In the genomic region with DNA sequence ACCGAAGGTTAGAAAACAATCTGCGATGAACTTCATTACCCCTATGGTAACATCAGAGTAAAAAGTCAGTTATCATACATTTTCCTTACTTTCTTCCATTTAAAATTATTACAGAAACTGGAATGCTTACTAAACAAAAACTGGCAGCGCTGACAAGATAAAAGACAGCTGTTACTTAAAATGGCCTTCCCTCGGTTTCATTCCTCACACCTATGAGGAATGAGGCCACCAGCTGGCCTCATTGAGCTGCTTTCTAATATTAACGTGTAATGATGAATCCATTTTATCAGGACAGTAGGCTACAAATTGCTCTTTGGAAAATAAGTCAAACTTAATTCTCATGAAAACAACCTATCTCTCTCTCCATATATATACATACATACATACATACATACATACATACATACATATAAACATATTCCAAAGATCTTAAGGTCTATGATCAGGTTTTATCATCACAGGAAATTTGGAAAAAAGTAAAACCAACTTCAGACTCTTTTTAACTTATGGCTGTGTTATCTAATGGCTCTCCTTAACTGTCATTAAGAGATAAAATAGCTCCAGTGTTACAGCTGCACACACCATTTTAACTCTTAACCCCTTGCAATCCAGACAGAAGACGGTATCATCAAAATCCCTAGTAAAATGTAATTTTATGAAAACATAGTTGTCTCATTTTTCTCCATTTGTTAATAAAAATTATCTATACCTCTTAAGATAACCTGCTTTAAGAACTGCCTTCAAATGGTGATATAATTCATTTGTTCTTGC, we compare ENCODE assay signal across 9 cellular contexts. TPM values are rescaled to one million over a fixed set of nuclear protein-coding genes. Genes with fewer than 3 reads are reported as not detected.
A peak's percentile ranks its signal among the peaks of the same experiment; 100 is the strongest.
DNase-seq lines count a peak whose midpoint lies in the region; ATAC-seq, FAIRE-seq and TF ChIP-seq lines count a peak whose summit lies in the region.
"Had no signal": no experiment of that assay in that cellular context is flagged by ENCODE, and none has a peak within 500 bp of the region (broad histone marks: within the 10 kb centered on the region; RNA-seq: fewer than 3 reads in every experiment).

No MANE protein-coding gene starts in this region.

- H3K9me3 Mint-ChIP-seq in memory B cell = no peaks in the 10 kb centered on the region

- no peak overlapping the region for H3K27ac ChIP-seq in HUES64 (ENCODE audit: low read depth, low read length)
- H3K27ac ChIP-seq in breast epithelium = peak overlapping the region in 1 of 2 donors; percentile 34
- H3K27ac ChIP-seq in prostate gland = peak overlapping the region in 1 of 2 donors; percentile 2

- no peaks in the 10 kb centered on the region for H3K27me3 ChIP-seq in HUES64 (ENCODE audit: insufficient read depth, low read length)
- no peaks in the 10 kb centered on the region for H3K27me3 ChIP-seq in breast epithelium
- no peaks in the 10 kb centered on the region for H3K27me3 ChIP-seq in prostate gland (replicated peaks; ENCODE audit: insufficient read depth)

- H3K9me3 ChIP-seq in HUES64 (ENCODE audit: insufficient read depth, low read depth, low read length) (no peaks in the 10 kb centered on the region), breast epithelium (no peaks in the 10 kb centered on the region), prostate gland (no peaks in the 10 kb centered on the region)

- no peak overlapping the region for H3K9ac ChIP-seq in HUES64 (ENCODE audit: low read depth, low read length)

- ATAC-seq in memory B cell (ENCODE audit: low read depth) = no peak

- peaks cover 94% of the 10 kb centered on the region for H3K36me3 ChIP-seq in HUES64 (ENCODE audit: insufficient read depth, low read length)
- peaks cover 19% of the 10 kb centered on the region for H3K36me3 ChIP-seq in breast epithelium
- H3K36me3 ChIP-seq in prostate gland = peaks cover 3 to 10% of the 10 kb centered on the region in 2 donors

- TF ChIP-seq CTCF in AG10803 (conservative IDR thresholded peaks at IDR 0.05; ENCODE audit: low read length) = no peak
- TF ChIP-seq CTCF in breast epithelium (IDR thresholded peaks at IDR 0.05) = no peak
- no peak for TF ChIP-seq CTCF in D721Med (IDR thresholded peaks at IDR 0.05; ENCODE audit: insufficient read depth, missing control alignments)
- peak in 1 of 4 experiments; percentile 4 for TF ChIP-seq CTCF in prostate gland (IDR thresholded peaks at IDR 0.05)

- FAIRE-seq in D721Med (lab: Jason Lieb, UNC) = no peak

- DNase-seq in AG10803 (ENCODE audit: low read depth) (no peak), breast epithelium (ENCODE audit: low spot score in 2 of 2) (no peak), memory B cell (ENCODE audit: low spot score in 2 of 2) (no peak), D721Med (ENCODE audit: insufficient read length, low spot score) (no peak), prostate gland (ENCODE audit: low spot score) (no peak), NCI-H2107 (lab: John Stamatoyannopoulos, UW) (no peak), head of caudate nucleus (no peak)
- DNase-seq: activated CD4-positive, CD25-positive, alpha-beta regulatory T cell had no signal

- peaks cover 24% of the 10 kb centered on the region for H3K4me1 Mint-ChIP-seq in memory B cell

- peaks cover 30% of the 10 kb centered on the region for H3K36me3 Mint-ChIP-seq in memory B cell

- no peaks in the 10 kb centered on the region for H3K27me3 Mint-ChIP-seq in memory B cell

- H3K4me1 ChIP-seq in HUES64 (ENCODE audit: insufficient read depth, low read length) (peaks cover 40% of the 10 kb centered on the region), breast epithelium (peaks cover 0 to 44% of the 10 kb centered on the region in 2 donors), prostate gland (replicated peaks) (peaks cover 11% of the 10 kb centered on the region)

- no peak overlapping the region for H3K27ac Mint-ChIP-seq in memory B cell

- H3K4me3 Mint-ChIP-seq in memory B cell = peak overlapping the region; percentile 39

- intact Hi-C loops in breast epithelium (cut with DNase I; ENCODE audit: low total_unique reads) (no loop called here), prostate gland (cut with DNase I) (no loop called here), head of caudate nucleus (cut with DNase I) (no loop called here)

- H3K4me3 ChIP-seq in AG10803 (ENCODE audit: low read length) (peak overlapping the region; percentile 41), HUES64 (ENCODE audit: low read length) (peak overlapping the region; percentile 16; the same call in 1 of the 2 replicates), breast epithelium (peak overlapping the region in 2 of 3 donors; percentile 1 to 97), prostate gland (peak overlapping the region in 1 of 2 donors; percentile 5)

- 90% methylated on average over 5 of the region's 6 CpGs for WGBS in HUES64
- 60% methylated on average over 6 of the region's 6 CpGs for WGBS in prostate gland

- TF ChIP-seq POLR2A in breast epithelium (IDR thresholded peaks at IDR 0.05) (no peak), prostate gland (IDR thresholded peaks at IDR 0.05) (no peak)

RNA-seq across cellular contexts. Expression of gene CCNL1, which starts 5.2 kb away (rescaled TPM):
- polyA plus RNA-seq in HUES64 (2013, experiment 1 of 2) = 43.2 TPM
- 42.7 TPM for polyA plus RNA-seq in HUES64 (2013, experiment 2 of 2)
- total RNA-seq in breast epithelium (100 to 1,000 TPM; 270 to 573 (median 300) TPM), prostate gland (100 to 1,000 TPM in 1 of 2 donors, 10 to 100 TPM in 1; 94.5 to 157 TPM)
